1 cellular context compared by ENCODE assay signal in the genomic region with DNA sequence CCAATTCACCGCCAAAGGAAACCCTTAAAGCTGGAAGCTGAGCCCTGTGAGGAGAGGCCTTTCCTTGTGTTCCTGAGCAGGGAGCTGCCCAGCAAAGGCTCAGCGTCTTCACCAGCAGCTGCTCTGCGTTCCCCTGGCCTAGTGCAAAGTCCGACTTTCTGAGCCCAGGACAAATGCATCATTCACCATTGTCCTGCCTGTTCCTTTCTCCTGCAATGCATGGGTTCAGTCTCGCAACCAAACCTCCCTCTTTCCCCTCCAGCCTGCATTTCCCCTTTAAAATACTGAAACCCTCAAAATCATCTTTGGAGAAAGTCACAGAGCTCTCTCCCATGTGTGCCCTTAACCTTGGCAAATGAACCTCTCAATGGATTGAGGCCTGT.
A peak's percentile ranks its signal among the peaks of the same experiment; 100 is the strongest.
TF ChIP-seq lines count a peak whose summit lies in the region.

No MANE protein-coding gene starts in this region.

TF ChIP-seq in HepG2, 621 proteins besides CTCF, POLR2A, EP300 and RAD21 (continues in another document):
- TF ChIP-seq, protein P1, sequence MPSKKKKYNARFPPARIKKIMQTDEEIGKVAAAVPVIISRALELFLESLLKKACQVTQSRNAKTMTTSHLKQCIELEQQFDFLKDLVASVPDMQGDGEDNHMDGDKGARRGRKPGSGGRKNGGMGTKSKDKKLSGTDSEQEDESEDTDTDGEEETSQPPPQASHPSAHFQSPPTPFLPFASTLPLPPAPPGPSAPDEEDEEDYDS (CRISPR knock-in tag; IDR thresholded peaks at IDR 0.05): peak; percentile 14; the same call in 1 of the 2 replicates
- TF ChIP-seq, protein P2, sequence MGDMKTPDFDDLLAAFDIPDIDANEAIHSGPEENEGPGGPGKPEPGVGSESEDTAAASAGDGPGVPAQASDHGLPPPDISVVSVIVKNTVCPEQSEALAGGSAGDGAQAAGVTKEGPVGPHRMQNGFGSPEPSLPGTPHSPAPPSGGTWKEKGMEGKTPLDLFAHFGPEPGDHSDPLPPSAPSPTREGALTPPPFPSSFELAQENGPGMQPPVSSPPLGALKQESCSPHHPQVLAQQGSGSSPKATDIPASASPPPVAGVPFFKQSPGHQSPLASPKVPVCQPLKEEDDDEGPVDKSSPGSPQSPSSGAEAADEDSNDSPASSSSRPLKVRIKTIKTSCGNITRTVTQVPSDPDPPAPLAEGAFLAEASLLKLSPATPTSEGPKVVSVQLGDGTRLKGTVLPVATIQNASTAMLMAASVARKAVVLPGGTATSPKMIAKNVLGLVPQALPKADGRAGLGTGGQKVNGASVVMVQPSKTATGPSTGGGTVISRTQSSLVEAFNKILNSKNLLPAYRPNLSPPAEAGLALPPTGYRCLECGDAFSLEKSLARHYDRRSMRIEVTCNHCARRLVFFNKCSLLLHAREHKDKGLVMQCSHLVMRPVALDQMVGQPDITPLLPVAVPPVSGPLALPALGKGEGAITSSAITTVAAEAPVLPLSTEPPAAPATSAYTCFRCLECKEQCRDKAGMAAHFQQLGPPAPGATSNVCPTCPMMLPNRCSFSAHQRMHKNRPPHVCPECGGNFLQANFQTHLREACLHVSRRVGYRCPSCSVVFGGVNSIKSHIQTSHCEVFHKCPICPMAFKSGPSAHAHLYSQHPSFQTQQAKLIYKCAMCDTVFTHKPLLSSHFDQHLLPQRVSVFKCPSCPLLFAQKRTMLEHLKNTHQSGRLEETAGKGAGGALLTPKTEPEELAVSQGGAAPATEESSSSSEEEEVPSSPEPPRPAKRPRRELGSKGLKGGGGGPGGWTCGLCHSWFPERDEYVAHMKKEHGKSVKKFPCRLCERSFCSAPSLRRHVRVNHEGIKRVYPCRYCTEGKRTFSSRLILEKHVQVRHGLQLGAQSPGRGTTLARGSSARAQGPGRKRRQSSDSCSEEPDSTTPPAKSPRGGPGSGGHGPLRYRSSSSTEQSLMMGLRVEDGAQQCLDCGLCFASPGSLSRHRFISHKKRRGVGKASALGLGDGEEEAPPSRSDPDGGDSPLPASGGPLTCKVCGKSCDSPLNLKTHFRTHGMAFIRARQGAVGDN (CRISPR knock-in tag; IDR thresholded peaks at IDR 0.05): peak; percentile 39; the same call in 1 of the 2 replicates
- TF ChIP-seq ZSCAN21 (CRISPR knock-in tag; IDR thresholded peaks at IDR 0.05; ENCODE audit: borderline replicate concordance) (no peak), NFE2 (CRISPR knock-in tag; IDR thresholded peaks at IDR 0.05) (no peak), ZNF563 (CRISPR knock-in tag; IDR thresholded peaks at IDR 0.05) (peak; percentile 97), CCAR2 (optimal IDR thresholded peaks at IDR 0.05; ENCODE audit: low read depth, low read length) (no peak), FOXK1 (CRISPR knock-in tag; IDR thresholded peaks at IDR 0.05; ENCODE audit: borderline replicate concordance, low read depth) (no peak), POLR2AphosphoS5 (IDR thresholded peaks at IDR 0.05; ENCODE audit: low read depth, low read length) (peak; percentile 22; the same call in 1 of the 2 replicates), MBNL3 (CRISPR knock-in tag; conservative IDR thresholded peaks at IDR 0.05) (no peak), ATM (IDR thresholded peaks at IDR 0.05; ENCODE audit: borderline replicate concordance) (no peak), GZF1 (CRISPR knock-in tag; IDR thresholded peaks at IDR 0.05) (no peak), FOXA3 (CRISPR knock-in tag; IDR thresholded peaks at IDR 0.05) (no peak), MED1 (CRISPR knock-in tag; IDR thresholded peaks at IDR 0.05) (no peak), ETV6 (CRISPR knock-in tag; conservative IDR thresholded peaks at IDR 0.05) (no peak), CAMTA2 (CRISPR knock-in tag; IDR thresholded peaks at IDR 0.05; ENCODE audit: borderline replicate concordance) (no peak), BCL6 (CRISPR knock-in tag; IDR thresholded peaks at IDR 0.05) (peak; percentile 24; the same call in 1 of the 2 replicates), CEBPB (IDR thresholded peaks at IDR 0.05; ENCODE audit: borderline replicate concordance, low read depth, low read length) (peak; percentile 24; the same call in 1 of the 2 replicates), ZNF441 (CRISPR knock-in tag; IDR thresholded peaks at IDR 0.05; ENCODE audit: borderline replicate concordance) (no peak), ZNF264 (CRISPR knock-in tag; IDR thresholded peaks at IDR 0.05) (no peak), ZNF251 (CRISPR knock-in tag; IDR thresholded peaks at IDR 0.05) (no peak)
- TF ChIP-seq, protein P3, sequence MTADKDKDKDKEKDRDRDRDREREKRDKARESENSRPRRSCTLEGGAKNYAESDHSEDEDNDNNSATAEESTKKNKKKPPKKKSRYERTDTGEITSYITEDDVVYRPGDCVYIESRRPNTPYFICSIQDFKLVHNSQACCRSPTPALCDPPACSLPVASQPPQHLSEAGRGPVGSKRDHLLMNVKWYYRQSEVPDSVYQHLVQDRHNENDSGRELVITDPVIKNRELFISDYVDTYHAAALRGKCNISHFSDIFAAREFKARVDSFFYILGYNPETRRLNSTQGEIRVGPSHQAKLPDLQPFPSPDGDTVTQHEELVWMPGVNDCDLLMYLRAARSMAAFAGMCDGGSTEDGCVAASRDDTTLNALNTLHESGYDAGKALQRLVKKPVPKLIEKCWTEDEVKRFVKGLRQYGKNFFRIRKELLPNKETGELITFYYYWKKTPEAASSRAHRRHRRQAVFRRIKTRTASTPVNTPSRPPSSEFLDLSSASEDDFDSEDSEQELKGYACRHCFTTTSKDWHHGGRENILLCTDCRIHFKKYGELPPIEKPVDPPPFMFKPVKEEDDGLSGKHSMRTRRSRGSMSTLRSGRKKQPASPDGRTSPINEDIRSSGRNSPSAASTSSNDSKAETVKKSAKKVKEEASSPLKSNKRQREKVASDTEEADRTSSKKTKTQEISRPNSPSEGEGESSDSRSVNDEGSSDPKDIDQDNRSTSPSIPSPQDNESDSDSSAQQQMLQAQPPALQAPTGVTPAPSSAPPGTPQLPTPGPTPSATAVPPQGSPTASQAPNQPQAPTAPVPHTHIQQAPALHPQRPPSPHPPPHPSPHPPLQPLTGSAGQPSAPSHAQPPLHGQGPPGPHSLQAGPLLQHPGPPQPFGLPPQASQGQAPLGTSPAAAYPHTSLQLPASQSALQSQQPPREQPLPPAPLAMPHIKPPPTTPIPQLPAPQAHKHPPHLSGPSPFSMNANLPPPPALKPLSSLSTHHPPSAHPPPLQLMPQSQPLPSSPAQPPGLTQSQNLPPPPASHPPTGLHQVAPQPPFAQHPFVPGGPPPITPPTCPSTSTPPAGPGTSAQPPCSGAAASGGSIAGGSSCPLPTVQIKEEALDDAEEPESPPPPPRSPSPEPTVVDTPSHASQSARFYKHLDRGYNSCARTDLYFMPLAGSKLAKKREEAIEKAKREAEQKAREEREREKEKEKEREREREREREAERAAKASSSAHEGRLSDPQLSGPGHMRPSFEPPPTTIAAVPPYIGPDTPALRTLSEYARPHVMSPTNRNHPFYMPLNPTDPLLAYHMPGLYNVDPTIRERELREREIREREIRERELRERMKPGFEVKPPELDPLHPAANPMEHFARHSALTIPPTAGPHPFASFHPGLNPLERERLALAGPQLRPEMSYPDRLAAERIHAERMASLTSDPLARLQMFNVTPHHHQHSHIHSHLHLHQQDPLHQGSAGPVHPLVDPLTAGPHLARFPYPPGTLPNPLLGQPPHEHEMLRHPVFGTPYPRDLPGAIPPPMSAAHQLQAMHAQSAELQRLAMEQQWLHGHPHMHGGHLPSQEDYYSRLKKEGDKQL (CRISPR knock-in tag; IDR thresholded peaks at IDR 0.05; ENCODE audit: low read depth): no peak
- TF ChIP-seq, protein P4, sequence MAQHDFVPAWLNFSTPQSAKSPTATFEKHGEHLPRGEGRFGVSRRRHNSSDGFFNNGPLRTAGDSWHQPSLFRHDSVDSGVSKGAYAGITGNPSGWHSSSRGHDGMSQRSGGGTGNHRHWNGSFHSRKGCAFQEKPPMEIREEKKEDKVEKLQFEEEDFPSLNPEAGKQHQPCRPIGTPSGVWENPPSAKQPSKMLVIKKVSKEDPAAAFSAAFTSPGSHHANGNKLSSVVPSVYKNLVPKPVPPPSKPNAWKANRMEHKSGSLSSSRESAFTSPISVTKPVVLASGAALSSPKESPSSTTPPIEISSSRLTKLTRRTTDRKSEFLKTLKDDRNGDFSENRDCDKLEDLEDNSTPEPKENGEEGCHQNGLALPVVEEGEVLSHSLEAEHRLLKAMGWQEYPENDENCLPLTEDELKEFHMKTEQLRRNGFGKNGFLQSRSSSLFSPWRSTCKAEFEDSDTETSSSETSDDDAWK (CRISPR knock-in tag; IDR thresholded peaks at IDR 0.05): no peak
- TF ChIP-seq, protein P5, sequence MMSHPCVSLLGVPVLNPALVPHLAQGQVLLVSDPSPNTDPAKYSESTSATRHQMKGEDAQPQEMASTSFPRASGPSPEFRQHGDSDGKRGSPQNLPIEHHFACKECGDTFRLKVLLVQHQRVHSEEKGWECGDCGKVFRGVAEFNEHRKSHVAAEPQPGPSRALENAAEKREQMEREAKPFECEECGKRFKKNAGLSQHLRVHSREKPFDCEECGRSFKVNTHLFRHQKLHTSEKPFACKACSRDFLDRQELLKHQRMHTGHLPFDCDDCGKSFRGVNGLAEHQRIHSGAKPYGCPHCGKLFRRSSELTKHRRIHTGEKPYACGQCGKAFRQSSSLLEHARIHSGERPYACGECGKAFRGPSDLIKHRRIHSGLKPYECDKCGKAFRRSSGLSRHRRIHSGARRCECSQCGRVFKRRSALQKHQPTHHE (CRISPR knock-in tag; IDR thresholded peaks at IDR 0.05; ENCODE audit: borderline replicate concordance): no peak
- TF ChIP-seq, protein P6, sequence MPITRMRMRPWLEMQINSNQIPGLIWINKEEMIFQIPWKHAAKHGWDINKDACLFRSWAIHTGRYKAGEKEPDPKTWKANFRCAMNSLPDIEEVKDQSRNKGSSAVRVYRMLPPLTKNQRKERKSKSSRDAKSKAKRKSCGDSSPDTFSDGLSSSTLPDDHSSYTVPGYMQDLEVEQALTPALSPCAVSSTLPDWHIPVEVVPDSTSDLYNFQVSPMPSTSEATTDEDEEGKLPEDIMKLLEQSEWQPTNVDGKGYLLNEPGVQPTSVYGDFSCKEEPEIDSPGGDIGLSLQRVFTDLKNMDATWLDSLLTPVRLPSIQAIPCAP (CRISPR knock-in tag; IDR thresholded peaks at IDR 0.05; ENCODE audit: low read depth): no peak
- TF ChIP-seq, protein P7, sequence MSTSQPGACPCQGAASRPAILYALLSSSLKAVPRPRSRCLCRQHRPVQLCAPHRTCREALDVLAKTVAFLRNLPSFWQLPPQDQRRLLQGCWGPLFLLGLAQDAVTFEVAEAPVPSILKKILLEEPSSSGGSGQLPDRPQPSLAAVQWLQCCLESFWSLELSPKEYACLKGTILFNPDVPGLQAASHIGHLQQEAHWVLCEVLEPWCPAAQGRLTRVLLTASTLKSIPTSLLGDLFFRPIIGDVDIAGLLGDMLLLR (CRISPR knock-in tag; IDR thresholded peaks at IDR 0.05): no peak
- TF ChIP-seq, protein P8, sequence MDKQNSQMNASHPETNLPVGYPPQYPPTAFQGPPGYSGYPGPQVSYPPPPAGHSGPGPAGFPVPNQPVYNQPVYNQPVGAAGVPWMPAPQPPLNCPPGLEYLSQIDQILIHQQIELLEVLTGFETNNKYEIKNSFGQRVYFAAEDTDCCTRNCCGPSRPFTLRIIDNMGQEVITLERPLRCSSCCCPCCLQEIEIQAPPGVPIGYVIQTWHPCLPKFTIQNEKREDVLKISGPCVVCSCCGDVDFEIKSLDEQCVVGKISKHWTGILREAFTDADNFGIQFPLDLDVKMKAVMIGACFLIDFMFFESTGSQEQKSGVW (CRISPR knock-in tag; IDR thresholded peaks at IDR 0.05; ENCODE audit: borderline replicate concordance): no peak
- TF ChIP-seq, protein P9, sequence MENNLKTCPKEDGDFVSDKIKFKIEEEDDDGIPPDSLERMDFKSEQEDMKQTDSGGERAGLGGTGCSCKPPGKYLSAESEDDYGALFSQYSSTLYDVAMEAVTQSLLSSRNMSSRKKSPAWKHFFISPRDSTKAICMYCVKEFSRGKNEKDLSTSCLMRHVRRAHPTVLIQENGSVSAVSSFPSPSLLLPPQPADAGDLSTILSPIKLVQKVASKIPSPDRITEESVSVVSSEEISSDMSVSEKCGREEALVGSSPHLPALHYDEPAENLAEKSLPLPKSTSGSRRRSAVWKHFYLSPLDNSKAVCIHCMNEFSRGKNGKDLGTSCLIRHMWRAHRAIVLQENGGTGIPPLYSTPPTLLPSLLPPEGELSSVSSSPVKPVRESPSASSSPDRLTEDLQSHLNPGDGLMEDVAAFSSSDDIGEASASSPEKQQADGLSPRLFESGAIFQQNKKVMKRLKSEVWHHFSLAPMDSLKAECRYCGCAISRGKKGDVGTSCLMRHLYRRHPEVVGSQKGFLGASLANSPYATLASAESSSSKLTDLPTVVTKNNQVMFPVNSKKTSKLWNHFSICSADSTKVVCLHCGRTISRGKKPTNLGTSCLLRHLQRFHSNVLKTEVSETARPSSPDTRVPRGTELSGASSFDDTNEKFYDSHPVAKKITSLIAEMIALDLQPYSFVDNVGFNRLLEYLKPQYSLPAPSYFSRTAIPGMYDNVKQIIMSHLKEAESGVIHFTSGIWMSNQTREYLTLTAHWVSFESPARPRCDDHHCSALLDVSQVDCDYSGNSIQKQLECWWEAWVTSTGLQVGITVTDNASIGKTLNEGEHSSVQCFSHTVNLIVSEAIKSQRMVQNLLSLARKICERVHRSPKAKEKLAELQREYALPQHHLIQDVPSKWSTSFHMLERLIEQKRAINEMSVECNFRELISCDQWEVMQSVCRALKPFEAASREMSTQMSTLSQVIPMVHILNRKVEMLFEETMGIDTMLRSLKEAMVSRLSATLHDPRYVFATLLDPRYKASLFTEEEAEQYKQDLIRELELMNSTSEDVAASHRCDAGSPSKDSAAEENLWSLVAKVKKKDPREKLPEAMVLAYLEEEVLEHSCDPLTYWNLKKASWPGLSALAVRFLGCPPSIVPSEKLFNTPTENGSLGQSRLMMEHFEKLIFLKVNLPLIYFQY (CRISPR knock-in tag; IDR thresholded peaks at IDR 0.05; ENCODE audit: borderline replicate concordance): no peak
- TF ChIP-seq, protein P10, sequence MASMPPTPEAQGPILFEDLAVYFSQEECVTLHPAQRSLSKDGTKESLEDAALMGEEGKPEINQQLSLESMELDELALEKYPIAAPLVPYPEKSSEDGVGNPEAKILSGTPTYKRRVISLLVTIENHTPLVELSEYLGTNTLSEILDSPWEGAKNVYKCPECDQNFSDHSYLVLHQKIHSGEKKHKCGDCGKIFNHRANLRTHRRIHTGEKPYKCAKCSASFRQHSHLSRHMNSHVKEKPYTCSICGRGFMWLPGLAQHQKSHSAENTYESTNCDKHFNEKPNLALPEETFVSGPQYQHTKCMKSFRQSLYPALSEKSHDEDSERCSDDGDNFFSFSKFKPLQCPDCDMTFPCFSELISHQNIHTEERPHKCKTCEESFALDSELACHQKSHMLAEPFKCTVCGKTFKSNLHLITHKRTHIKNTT (CRISPR knock-in tag; IDR thresholded peaks at IDR 0.05): no peak
- TF ChIP-seq, protein P11, sequence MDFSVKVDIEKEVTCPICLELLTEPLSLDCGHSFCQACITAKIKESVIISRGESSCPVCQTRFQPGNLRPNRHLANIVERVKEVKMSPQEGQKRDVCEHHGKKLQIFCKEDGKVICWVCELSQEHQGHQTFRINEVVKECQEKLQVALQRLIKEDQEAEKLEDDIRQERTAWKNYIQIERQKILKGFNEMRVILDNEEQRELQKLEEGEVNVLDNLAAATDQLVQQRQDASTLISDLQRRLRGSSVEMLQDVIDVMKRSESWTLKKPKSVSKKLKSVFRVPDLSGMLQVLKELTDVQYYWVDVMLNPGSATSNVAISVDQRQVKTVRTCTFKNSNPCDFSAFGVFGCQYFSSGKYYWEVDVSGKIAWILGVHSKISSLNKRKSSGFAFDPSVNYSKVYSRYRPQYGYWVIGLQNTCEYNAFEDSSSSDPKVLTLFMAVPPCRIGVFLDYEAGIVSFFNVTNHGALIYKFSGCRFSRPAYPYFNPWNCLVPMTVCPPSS (IDR thresholded peaks at IDR 0.05): no peak
